Comparison of ENCODE assay signal across 17 cellular contexts in the genomic region with DNA sequence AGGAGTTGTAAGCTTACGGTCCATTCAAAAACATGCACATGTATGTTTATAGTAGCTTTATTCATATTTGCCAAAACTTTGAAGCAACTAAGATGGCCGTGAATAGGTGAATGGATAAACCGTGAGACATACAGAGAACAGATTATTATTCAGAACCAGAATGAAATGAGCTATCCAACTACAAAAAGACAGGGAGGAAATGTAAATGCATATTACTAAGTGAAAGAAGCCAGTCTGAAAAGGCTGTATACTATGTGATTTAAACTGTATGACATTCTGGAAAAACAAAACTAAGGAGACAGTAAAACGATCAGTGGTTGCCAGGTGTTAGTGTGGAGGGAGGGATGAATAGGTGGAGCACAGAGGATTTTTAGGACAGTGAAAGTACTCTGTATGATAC. TPM values are rescaled to one million over a fixed set of nuclear protein-coding genes. Genes with fewer than 3 reads are reported as not detected.
DNase-seq lines count a peak whose midpoint lies in the region; ATAC-seq, FAIRE-seq and TF ChIP-seq lines count a peak whose summit lies in the region.
"Had no signal": no experiment of that assay in that cellular context is flagged by ENCODE, and none has a peak within 500 bp of the region (broad histone marks: within the 10 kb centered on the region; RNA-seq: fewer than 3 reads in every experiment).

No MANE protein-coding gene starts in this region.

- no peak for TF ChIP-seq CTCF in nephron progenitor cell (IDR thresholded peaks at IDR 0.05)

- TF ChIP-seq POLR2A in H54 (IDR thresholded peaks at IDR 0.05; ENCODE audit: low read depth, low read length): no peak

- FAIRE-seq in H54 (lab: Jason Lieb, UNC): peak; percentile 20
- FAIRE-seq: D721Med, GM18507, K562 had no signal

- H3K4me3 Mint-ChIP-seq in activated T-cell treated with anti-CD3 and anti-CD28 coated beads, Interleukin-2, amount 50 U/mL, for 4 hours: peak overlapping the region; percentile 10
- H3K4me3 Mint-ChIP-seq in activated CD4-positive, alpha-beta memory T cell treated with anti-CD3 and anti-CD28 coated beads, Interleukin-2, amount 10 ng/mL, durations not matched to agents 7 days and 5 days: no peak overlapping the region
- H3K4me3 Mint-ChIP-seq in nephron progenitor cell: no peak overlapping the region

- POLR2A ChIA-PET in activated CD4-positive, alpha-beta memory T cell treated with anti-CD3 and anti-CD28 coated beads, Interleukin-2, amount 10 ng/mL, durations not matched to agents 7 days and 5 days (lab: Charles Lee): interaction anchor here (0.6 to 1.7 kb wide), 2 partner anchors 16 to 27 kb away, joined by 3 to 4 read pairs; no protein-coding TSS in a partner anchor

- CTCF ChIA-PET in activated CD4-positive, alpha-beta memory T cell treated with anti-CD3 and anti-CD28 coated beads, Interleukin-2, amount 10 ng/mL, durations not matched to agents 7 days and 5 days (lab: Charles Lee): interaction anchor here (1.8 kb wide), 1 partner anchor 77 kb away, joined by 6 read pairs; no protein-coding TSS in a partner anchor

- no peak for DNase-seq in activated T-cell treated with anti-CD3 and anti-CD28 coated beads, Interleukin-2, amount 50 U/mL, for 4 hours
- no peak for DNase-seq in activated T-cell treated with anti-CD3 and anti-CD28 coated beads, Interleukin-2, amount 50 U/mL, for 48 hours
- DNase-seq in H54 (ENCODE audit: insufficient read length, low spot score): no peak
- DNase-seq in activated CD4-positive, alpha-beta memory T cell treated with anti-CD3 and anti-CD28 coated beads, Interleukin-2, amount 10 ng/mL, durations not matched to agents 7 days and 5 days: no peak
- no peak for DNase-seq in nephron progenitor cell
- no peak for DNase-seq in LoVo (ENCODE audit: low spot score)
- no peak for DNase-seq in NCI-H524 treated with DMSO at 0.1 percent for 48 hours (lab: John Stamatoyannopoulos, UW)
- DNase-seq: AML-193, GOT3, NCI-H1105, NCI-H2081, NCI-H2171 treated with DMSO at 0.1 percent for 48 hours, NCI-H446 treated with DMSO at 0.1 percent for 48 hours had no signal

- H3K27me3 Mint-ChIP-seq in activated T-cell treated with anti-CD3 and anti-CD28 coated beads, Interleukin-2, amount 50 U/mL, for 4 hours (ENCODE audit: low read depth): no peaks in the 10 kb centered on the region
- H3K27me3 Mint-ChIP-seq in activated CD4-positive, alpha-beta memory T cell treated with anti-CD3 and anti-CD28 coated beads, Interleukin-2, amount 10 ng/mL, durations not matched to agents 7 days and 5 days: no peaks in the 10 kb centered on the region
- H3K27me3 Mint-ChIP-seq in nephron progenitor cell (ENCODE audit: low read depth, poor library complexity): no peaks in the 10 kb centered on the region

- no peaks in the 10 kb centered on the region for H3K9me3 Mint-ChIP-seq in activated T-cell treated with anti-CD3 and anti-CD28 coated beads, Interleukin-2, amount 50 U/mL, for 4 hours
- H3K9me3 Mint-ChIP-seq in activated CD4-positive, alpha-beta memory T cell treated with anti-CD3 and anti-CD28 coated beads, Interleukin-2, amount 10 ng/mL, durations not matched to agents 7 days and 5 days: peaks cover 16% of the 10 kb centered on the region
- peaks cover 25% of the 10 kb centered on the region for H3K9me3 Mint-ChIP-seq in nephron progenitor cell

- H3K36me3 Mint-ChIP-seq in activated T-cell treated with anti-CD3 and anti-CD28 coated beads, Interleukin-2, amount 50 U/mL, for 4 hours (ENCODE audit: insufficient read depth): peaks cover 19% of the 10 kb centered on the region
- H3K36me3 Mint-ChIP-seq in activated CD4-positive, alpha-beta memory T cell treated with anti-CD3 and anti-CD28 coated beads, Interleukin-2, amount 10 ng/mL, durations not matched to agents 7 days and 5 days (ENCODE audit: low read depth): peaks cover 45% of the 10 kb centered on the region
- peaks cover 30% of the 10 kb centered on the region for H3K36me3 Mint-ChIP-seq in nephron progenitor cell (ENCODE audit: low read depth)

- peak overlapping the region; percentile 2 for H3K27ac Mint-ChIP-seq in activated CD4-positive, alpha-beta memory T cell treated with anti-CD3 and anti-CD28 coated beads, Interleukin-2, amount 10 ng/mL, durations not matched to agents 7 days and 5 days
- peak overlapping the region; percentile 1 for H3K27ac Mint-ChIP-seq in nephron progenitor cell

- peak; percentile 15 to 39 for ATAC-seq in activated T-cell treated with anti-CD3 and anti-CD28 coated beads, Interleukin-2, amount 50 U/mL, for 4 hours
- ATAC-seq: K562, Panc1 had no signal

- peaks cover 84% of the 10 kb centered on the region for H3K4me1 Mint-ChIP-seq in activated T-cell treated with anti-CD3 and anti-CD28 coated beads, Interleukin-2, amount 50 U/mL, for 4 hours (ENCODE audit: low read depth)
- H3K4me1 Mint-ChIP-seq in activated CD4-positive, alpha-beta memory T cell treated with anti-CD3 and anti-CD28 coated beads, Interleukin-2, amount 10 ng/mL, durations not matched to agents 7 days and 5 days: peaks cover 68% of the 10 kb centered on the region
- peaks cover under 1% of the 10 kb centered on the region for H3K4me1 Mint-ChIP-seq in nephron progenitor cell

RNA-seq across cellular contexts. Expression of a gene that starts 19.9 kb away (rescaled TPM):
- total RNA-seq in activated T-cell treated with anti-CD3 and anti-CD28 coated beads, Interleukin-2, amount 50 U/mL, for 4 hours: 100 to 1,000 TPM; 248 to 281 (median 274) TPM
- 10 to 100 TPM; 49.6 to 53.2 TPM for total RNA-seq in activated CD4-positive, alpha-beta memory T cell treated with anti-CD3 and anti-CD28 coated beads, Interleukin-2, amount 10 ng/mL, durations not matched to agents 7 days and 5 days

Comparison
In these comparisons a context has a peak if more than half of its experiments do, and no peak if none do; other contexts are left out.
1. RNA of a gene that starts 19.9 kb away (total RNA-seq): 248 to 281 TPM in activated T-cell treated with anti-CD3 and anti-CD28 coated beads, Interleukin-2, amount 50 U/mL, for 4 hours; 49.6 to 53.2 TPM in activated CD4-positive, alpha-beta memory T cell treated with anti-CD3 and anti-CD28 coated beads, Interleukin-2, amount 10 ng/mL, durations not matched to agents 7 days and 5 days; every median in the first group is over 4 times any median in the second.